8 cellular contexts compared by ENCODE assay signal in genomic region chr2:42859006-42859552, GRCh38.
DNase-seq lines count a peak whose midpoint lies in the region; TF ChIP-seq lines count a peak whose summit lies in the region.

No MANE protein-coding gene starts in this region.

- CTCF ChIA-PET in HEK293T (lab: Yijun Ruan, JAX): interaction anchor here (0.9 to 1.5 kb wide), 4 partner anchors 62 to 391 kb away, joined by 3 to 4 read pairs (median 4); no protein-coding TSS in a partner anchor

- no peak overlapping the region for H3K9ac ChIP-seq in NT2/D1 (ENCODE audit: insufficient read length, low read depth)

- no peaks in the 10 kb centered on the region for H3K79me2 ChIP-seq in osteoblast (ENCODE audit: insufficient read depth, low read length)

- H2AFZ ChIP-seq in osteoblast (ENCODE audit: low read length): no peak overlapping the region

- H3K4me1 ChIP-seq in NT2/D1 (ENCODE audit: insufficient read depth, insufficient read length): peaks cover 2% of the 10 kb centered on the region
- H3K4me1 ChIP-seq in osteoblast (ENCODE audit: insufficient read depth, low read length): peaks cover 14% of the 10 kb centered on the region

- DNase-seq in CMK (ENCODE audit: low read depth) (peak; percentile 52), HEK293T (ENCODE audit: extremely low spot score) (peak; percentile 69), NT2/D1 (ENCODE audit: low read depth, low spot score) (peak; percentile 82), epithelial cell of proximal tubule (ENCODE audit: low read depth) (no peak), osteoblast (ENCODE audit: insufficient read length, low spot score, missing footprints) (peak; percentile 97), ureter (ENCODE audit: low spot score) (peak; percentile 82), Ammon's horn (ENCODE audit: low spot score) (no peak)
- DNase-seq in activated CD8-positive, alpha-beta memory T cell treated with anti-CD3 and anti-CD28 coated beads for 4 hours (ENCODE audit: low read depth in 2 of 2): peak; percentile 20 to 39

- TF ChIP-seq CTCF in epithelial cell of proximal tubule (conservative IDR thresholded peaks at IDR 0.05; ENCODE audit: low read depth, low read length) (peak; percentile 99), osteoblast (IDR thresholded peaks at IDR 0.05; ENCODE audit: extremely low read depth, low read depth, low read length) (peak; percentile 92)

- peak overlapping the region; percentile 60 for H3K27ac ChIP-seq in osteoblast (ENCODE audit: low read depth, low read length)

- H3K4me2 ChIP-seq in osteoblast (ENCODE audit: insufficient read depth, low read length): no peak overlapping the region

- no peaks in the 10 kb centered on the region for H3K36me3 ChIP-seq in NT2/D1 (ENCODE audit: insufficient read depth, insufficient read length, low read length)
- H3K36me3 ChIP-seq in osteoblast (ENCODE audit: insufficient read depth, low read length): no peaks in the 10 kb centered on the region

- no peaks in the 10 kb centered on the region for H3K27me3 ChIP-seq in NT2/D1 (ENCODE audit: insufficient read depth, insufficient read length)
- H3K27me3 ChIP-seq in osteoblast (ENCODE audit: insufficient read depth, low read length): no peaks in the 10 kb centered on the region

- H3K9me3 ChIP-seq in NT2/D1 (ENCODE audit: insufficient read depth, low read length) (no peaks in the 10 kb centered on the region; the same call in 1 of the 2 replicates), osteoblast (ENCODE audit: low read depth, low read length) (no peaks in the 10 kb centered on the region)

- H4K20me1 ChIP-seq in osteoblast (ENCODE audit: insufficient read depth, low read length): no peaks in the 10 kb centered on the region

- POLR2A ChIA-PET in HEK293T (lab: Yijun Ruan, JAX): no interaction called here

- H3K4me3 ChIP-seq in NT2/D1 (ENCODE audit: insufficient read length, low read depth) (no peak overlapping the region), epithelial cell of proximal tubule (ENCODE audit: low read depth, low read length) (no peak overlapping the region), osteoblast (ENCODE audit: insufficient read depth, low read length) (no peak overlapping the region)

TF ChIP-seq in HEK293T, 16 proteins besides CTCF, POLR2A, EP300 and RAD21:
- TF ChIP-seq SUZ12 (IDR thresholded peaks at IDR 0.05): no peak
- no peak for TF ChIP-seq TARDBP (IDR thresholded peaks at IDR 0.05)
- TF ChIP-seq PKNOX1 (IDR thresholded peaks at IDR 0.05): no peak
- no peak for TF ChIP-seq NFRKB (IDR thresholded peaks at IDR 0.05)
- TF ChIP-seq FOXA1 (IDR thresholded peaks at IDR 0.05): no peak
- no peak for TF ChIP-seq ARNT (IDR thresholded peaks at IDR 0.05)
- TF ChIP-seq L3MBTL2 (conservative IDR thresholded peaks at IDR 0.05): no peak
- no peak for TF ChIP-seq ELF4 (IDR thresholded peaks at IDR 0.05)
- no peak for TF ChIP-seq FOXK2 (IDR thresholded peaks at IDR 0.05)
- no peak for TF ChIP-seq HDGF (IDR thresholded peaks at IDR 0.05; ENCODE audit: borderline replicate concordance)
- no peak for TF ChIP-seq LEF1 (IDR thresholded peaks at IDR 0.05; ENCODE audit: borderline replicate concordance)
- TF ChIP-seq BHLHE40 (IDR thresholded peaks at IDR 0.05; ENCODE audit: borderline replicate concordance): no peak
- TF ChIP-seq SP1 (IDR thresholded peaks at IDR 0.05): no peak
- no peak for TF ChIP-seq ZNF384 (IDR thresholded peaks at IDR 0.05)
- no peak for TF ChIP-seq FOXM1 (IDR thresholded peaks at IDR 0.05; ENCODE audit: borderline replicate concordance)
- TF ChIP-seq CTBP1 (IDR thresholded peaks at IDR 0.05; ENCODE audit: borderline replicate concordance): no peak

Comparison
In these comparisons a context has a peak if more than half of its experiments do, and no peak if none do; other contexts are left out.
1. DNase-seq: peak in CMK (single experiment), HEK293T (single experiment), NT2/D1 (single experiment), activated CD8-positive, alpha-beta memory T cell treated with anti-CD3 and anti-CD28 coated beads for 4 hours (2 of 2), osteoblast (single experiment) and ureter (single experiment); none in epithelial cell of proximal tubule (single experiment) and Ammon's horn (single experiment).